ENCODE assay signal across 1 cellular context in the genomic region with DNA sequence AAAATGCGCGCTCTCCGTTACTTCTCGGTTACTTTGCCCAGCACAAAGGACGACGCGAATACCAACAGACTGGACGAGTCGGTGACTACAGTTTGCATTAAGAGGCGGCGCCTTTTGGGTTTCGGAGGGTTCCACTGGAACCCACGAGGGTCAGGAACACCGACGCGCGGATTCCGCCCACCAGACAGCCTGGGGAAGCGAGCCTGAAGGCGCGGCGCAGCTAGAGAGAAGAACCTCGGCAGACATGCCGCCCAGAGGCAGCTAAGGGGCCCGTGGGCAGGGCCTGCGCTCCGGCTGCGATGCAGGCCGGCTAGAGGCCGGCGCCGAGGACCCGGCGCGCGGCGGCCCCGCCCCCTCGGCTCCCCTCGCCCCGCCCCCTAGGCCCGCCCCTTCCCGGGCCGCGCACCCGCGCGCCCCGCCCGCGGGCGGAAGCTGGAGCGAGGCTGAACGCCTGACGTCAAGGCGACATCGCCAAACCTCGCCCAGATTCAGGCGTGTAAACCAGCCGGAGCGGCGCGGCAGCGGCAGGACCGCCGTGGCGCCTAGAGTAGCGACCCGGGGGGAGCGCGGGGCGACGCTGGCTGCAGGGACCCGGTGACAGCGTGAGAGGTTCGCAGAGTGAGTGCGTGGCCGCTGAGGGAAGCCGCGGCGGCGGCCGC.
TF ChIP-seq lines count a peak whose summit lies in the region.

A gene (plus strand): TSS at position 465 of the 659 bp plus-strand sequence. CDS start 37,826 bp downstream, outside the sequence.

TF ChIP-seq in HepG2, 621 proteins besides CTCF, POLR2A, EP300 and RAD21 (continued from another document and continues in another):
- TF ChIP-seq, protein P1, sequence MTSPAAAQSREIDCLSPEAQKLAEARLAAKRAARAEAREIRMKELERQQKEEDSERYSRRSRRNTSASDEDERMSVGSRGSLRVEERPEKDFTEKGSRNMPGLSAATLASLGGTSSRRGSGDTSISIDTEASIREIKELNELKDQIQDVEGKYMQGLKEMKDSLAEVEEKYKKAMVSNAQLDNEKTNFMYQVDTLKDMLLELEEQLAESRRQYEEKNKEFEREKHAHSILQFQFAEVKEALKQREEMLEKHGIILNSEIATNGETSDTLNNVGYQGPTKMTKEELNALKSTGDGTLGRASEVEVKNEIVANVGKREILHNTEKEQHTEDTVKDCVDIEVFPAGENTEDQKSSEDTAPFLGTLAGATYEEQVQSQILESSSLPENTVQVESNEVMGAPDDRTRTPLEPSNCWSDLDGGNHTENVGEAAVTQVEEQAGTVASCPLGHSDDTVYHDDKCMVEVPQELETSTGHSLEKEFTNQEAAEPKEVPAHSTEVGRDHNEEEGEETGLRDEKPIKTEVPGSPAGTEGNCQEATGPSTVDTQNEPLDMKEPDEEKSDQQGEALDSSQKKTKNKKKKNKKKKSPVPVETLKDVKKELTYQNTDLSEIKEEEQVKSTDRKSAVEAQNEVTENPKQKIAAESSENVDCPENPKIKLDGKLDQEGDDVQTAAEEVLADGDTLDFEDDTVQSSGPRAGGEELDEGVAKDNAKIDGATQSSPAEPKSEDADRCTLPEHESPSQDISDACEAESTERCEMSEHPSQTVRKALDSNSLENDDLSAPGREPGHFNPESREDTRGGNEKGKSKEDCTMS (CRISPR knock-in tag; conservative IDR thresholded peaks at IDR 0.05): no peak
- TF ChIP-seq TAF1 (CRISPR knock-in tag; IDR thresholded peaks at IDR 0.05) (peak; percentile 67), ZNF232 (CRISPR knock-in tag; IDR thresholded peaks at IDR 0.05; ENCODE audit: borderline replicate concordance) (peak; percentile 70; the same call in 1 of the 2 replicates), SP2 (CRISPR knock-in tag; IDR thresholded peaks at IDR 0.05) (peak; percentile 49; the same call in 1 of the 2 replicates), ZNF337 (CRISPR knock-in tag; IDR thresholded peaks at IDR 0.05; ENCODE audit: borderline replicate concordance, low read depth) (no peak), NFATC3 (CRISPR knock-in tag; IDR thresholded peaks at IDR 0.05) (no peak), KLF16 (CRISPR knock-in tag; IDR thresholded peaks at IDR 0.05) (peak in 1 of 2 experiments; percentile 59; a peak in 1 of 4 replicates), CCDC6 (CRISPR knock-in tag; IDR thresholded peaks at IDR 0.05) (peak; percentile 80), NKX3-1 (CRISPR knock-in tag; IDR thresholded peaks at IDR 0.05) (peak; percentile 70; the same call in 1 of the 2 replicates), ZFP90 (CRISPR knock-in tag; IDR thresholded peaks at IDR 0.05; ENCODE audit: borderline replicate concordance) (no peak), ZNF724P (CRISPR knock-in tag; IDR thresholded peaks at IDR 0.05; ENCODE audit: borderline replicate concordance) (no peak), FIP1L1 (IDR thresholded peaks at IDR 0.05; ENCODE audit: borderline replicate concordance, insufficient read depth, low read depth, low read length) (no peak), MEF2D (CRISPR knock-in tag; IDR thresholded peaks at IDR 0.05) (peak; percentile 38; the same call in 1 of the 2 replicates)
- TF ChIP-seq, protein P2, sequence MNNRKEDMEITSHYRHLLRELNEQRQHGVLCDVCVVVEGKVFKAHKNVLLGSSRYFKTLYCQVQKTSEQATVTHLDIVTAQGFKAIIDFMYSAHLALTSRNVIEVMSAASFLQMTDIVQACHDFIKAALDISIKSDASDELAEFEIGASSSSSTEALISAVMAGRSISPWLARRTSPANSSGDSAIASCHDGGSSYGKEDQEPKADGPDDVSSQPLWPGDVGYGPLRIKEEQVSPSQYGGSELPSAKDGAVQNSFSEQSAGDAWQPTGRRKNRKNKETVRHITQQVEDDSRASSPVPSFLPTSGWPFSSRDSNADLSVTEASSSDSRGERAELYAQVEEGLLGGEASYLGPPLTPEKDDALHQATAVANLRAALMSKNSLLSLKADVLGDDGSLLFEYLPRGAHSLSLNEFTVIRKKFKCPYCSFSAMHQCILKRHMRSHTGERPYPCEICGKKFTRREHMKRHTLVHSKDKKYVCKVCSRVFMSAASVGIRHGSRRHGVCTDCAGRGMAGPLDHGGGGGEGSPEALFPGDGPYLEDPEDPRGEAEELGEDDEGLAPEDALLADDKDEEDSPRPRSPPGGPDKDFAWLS (CRISPR knock-in tag; IDR thresholded peaks at IDR 0.05; ENCODE audit: borderline replicate concordance): no peak
- TF ChIP-seq, protein P3, sequence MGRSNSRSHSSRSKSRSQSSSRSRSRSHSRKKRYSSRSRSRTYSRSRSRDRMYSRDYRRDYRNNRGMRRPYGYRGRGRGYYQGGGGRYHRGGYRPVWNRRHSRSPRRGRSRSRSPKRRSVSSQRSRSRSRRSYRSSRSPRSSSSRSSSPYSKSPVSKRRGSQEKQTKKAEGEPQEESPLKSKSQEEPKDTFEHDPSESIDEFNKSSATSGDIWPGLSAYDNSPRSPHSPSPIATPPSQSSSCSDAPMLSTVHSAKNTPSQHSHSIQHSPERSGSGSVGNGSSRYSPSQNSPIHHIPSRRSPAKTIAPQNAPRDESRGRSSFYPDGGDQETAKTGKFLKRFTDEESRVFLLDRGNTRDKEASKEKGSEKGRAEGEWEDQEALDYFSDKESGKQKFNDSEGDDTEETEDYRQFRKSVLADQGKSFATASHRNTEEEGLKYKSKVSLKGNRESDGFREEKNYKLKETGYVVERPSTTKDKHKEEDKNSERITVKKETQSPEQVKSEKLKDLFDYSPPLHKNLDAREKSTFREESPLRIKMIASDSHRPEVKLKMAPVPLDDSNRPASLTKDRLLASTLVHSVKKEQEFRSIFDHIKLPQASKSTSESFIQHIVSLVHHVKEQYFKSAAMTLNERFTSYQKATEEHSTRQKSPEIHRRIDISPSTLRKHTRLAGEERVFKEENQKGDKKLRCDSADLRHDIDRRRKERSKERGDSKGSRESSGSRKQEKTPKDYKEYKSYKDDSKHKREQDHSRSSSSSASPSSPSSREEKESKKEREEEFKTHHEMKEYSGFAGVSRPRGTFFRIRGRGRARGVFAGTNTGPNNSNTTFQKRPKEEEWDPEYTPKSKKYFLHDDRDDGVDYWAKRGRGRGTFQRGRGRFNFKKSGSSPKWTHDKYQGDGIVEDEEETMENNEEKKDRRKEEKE (IDR thresholded peaks at IDR 0.05): no peak
- TF ChIP-seq, protein P4, sequence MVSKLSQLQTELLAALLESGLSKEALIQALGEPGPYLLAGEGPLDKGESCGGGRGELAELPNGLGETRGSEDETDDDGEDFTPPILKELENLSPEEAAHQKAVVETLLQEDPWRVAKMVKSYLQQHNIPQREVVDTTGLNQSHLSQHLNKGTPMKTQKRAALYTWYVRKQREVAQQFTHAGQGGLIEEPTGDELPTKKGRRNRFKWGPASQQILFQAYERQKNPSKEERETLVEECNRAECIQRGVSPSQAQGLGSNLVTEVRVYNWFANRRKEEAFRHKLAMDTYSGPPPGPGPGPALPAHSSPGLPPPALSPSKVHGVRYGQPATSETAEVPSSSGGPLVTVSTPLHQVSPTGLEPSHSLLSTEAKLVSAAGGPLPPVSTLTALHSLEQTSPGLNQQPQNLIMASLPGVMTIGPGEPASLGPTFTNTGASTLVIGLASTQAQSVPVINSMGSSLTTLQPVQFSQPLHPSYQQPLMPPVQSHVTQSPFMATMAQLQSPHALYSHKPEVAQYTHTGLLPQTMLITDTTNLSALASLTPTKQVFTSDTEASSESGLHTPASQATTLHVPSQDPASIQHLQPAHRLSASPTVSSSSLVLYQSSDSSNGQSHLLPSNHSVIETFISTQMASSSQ (IDR thresholded peaks at IDR 0.05; ENCODE audit: low read depth): no peak
- TF ChIP-seq, protein P4 (CRISPR knock-in tag; IDR thresholded peaks at IDR 0.05; ENCODE audit: borderline replicate concordance): peak; percentile 42; the same call in 1 of the 2 replicates
- TF ChIP-seq, protein P5, sequence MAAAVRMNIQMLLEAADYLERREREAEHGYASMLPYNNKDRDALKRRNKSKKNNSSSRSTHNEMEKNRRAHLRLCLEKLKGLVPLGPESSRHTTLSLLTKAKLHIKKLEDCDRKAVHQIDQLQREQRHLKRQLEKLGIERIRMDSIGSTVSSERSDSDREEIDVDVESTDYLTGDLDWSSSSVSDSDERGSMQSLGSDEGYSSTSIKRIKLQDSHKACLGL (CRISPR knock-in tag; IDR thresholded peaks at IDR 0.05): peak; percentile 21; the same call in 1 of the 2 replicates
- TF ChIP-seq, protein P6, sequence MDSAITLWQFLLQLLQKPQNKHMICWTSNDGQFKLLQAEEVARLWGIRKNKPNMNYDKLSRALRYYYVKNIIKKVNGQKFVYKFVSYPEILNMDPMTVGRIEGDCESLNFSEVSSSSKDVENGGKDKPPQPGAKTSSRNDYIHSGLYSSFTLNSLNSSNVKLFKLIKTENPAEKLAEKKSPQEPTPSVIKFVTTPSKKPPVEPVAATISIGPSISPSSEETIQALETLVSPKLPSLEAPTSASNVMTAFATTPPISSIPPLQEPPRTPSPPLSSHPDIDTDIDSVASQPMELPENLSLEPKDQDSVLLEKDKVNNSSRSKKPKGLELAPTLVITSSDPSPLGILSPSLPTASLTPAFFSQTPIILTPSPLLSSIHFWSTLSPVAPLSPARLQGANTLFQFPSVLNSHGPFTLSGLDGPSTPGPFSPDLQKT (CRISPR knock-in tag; IDR thresholded peaks at IDR 0.05; ENCODE audit: borderline replicate concordance): no peak
- TF ChIP-seq, protein P7, sequence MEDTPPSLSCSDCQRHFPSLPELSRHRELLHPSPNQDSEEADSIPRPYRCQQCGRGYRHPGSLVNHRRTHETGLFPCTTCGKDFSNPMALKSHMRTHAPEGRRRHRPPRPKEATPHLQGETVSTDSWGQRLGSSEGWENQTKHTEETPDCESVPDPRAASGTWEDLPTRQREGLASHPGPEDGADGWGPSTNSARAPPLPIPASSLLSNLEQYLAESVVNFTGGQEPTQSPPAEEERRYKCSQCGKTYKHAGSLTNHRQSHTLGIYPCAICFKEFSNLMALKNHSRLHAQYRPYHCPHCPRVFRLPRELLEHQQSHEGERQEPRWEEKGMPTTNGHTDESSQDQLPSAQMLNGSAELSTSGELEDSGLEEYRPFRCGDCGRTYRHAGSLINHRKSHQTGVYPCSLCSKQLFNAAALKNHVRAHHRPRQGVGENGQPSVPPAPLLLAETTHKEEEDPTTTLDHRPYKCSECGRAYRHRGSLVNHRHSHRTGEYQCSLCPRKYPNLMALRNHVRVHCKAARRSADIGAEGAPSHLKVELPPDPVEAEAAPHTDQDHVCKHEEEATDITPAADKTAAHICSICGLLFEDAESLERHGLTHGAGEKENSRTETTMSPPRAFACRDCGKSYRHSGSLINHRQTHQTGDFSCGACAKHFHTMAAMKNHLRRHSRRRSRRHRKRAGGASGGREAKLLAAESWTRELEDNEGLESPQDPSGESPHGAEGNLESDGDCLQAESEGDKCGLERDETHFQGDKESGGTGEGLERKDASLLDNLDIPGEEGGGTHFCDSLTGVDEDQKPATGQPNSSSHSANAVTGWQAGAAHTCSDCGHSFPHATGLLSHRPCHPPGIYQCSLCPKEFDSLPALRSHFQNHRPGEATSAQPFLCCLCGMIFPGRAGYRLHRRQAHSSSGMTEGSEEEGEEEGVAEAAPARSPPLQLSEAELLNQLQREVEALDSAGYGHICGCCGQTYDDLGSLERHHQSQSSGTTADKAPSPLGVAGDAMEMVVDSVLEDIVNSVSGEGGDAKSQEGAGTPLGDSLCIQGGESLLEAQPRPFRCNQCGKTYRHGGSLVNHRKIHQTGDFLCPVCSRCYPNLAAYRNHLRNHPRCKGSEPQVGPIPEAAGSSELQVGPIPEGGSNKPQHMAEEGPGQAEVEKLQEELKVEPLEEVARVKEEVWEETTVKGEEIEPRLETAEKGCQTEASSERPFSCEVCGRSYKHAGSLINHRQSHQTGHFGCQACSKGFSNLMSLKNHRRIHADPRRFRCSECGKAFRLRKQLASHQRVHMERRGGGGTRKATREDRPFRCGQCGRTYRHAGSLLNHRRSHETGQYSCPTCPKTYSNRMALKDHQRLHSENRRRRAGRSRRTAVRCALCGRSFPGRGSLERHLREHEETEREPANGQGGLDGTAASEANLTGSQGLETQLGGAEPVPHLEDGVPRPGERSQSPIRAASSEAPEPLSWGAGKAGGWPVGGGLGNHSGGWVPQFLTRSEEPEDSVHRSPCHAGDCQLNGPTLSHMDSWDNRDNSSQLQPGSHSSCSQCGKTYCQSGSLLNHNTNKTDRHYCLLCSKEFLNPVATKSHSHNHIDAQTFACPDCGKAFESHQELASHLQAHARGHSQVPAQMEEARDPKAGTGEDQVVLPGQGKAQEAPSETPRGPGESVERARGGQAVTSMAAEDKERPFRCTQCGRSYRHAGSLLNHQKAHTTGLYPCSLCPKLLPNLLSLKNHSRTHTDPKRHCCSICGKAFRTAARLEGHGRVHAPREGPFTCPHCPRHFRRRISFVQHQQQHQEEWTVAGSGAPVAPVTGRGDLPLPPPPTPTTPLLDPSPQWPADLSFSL (CRISPR knock-in tag; IDR thresholded peaks at IDR 0.05): no peak
- TF ChIP-seq, protein P8, sequence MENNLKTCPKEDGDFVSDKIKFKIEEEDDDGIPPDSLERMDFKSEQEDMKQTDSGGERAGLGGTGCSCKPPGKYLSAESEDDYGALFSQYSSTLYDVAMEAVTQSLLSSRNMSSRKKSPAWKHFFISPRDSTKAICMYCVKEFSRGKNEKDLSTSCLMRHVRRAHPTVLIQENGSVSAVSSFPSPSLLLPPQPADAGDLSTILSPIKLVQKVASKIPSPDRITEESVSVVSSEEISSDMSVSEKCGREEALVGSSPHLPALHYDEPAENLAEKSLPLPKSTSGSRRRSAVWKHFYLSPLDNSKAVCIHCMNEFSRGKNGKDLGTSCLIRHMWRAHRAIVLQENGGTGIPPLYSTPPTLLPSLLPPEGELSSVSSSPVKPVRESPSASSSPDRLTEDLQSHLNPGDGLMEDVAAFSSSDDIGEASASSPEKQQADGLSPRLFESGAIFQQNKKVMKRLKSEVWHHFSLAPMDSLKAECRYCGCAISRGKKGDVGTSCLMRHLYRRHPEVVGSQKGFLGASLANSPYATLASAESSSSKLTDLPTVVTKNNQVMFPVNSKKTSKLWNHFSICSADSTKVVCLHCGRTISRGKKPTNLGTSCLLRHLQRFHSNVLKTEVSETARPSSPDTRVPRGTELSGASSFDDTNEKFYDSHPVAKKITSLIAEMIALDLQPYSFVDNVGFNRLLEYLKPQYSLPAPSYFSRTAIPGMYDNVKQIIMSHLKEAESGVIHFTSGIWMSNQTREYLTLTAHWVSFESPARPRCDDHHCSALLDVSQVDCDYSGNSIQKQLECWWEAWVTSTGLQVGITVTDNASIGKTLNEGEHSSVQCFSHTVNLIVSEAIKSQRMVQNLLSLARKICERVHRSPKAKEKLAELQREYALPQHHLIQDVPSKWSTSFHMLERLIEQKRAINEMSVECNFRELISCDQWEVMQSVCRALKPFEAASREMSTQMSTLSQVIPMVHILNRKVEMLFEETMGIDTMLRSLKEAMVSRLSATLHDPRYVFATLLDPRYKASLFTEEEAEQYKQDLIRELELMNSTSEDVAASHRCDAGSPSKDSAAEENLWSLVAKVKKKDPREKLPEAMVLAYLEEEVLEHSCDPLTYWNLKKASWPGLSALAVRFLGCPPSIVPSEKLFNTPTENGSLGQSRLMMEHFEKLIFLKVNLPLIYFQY (CRISPR knock-in tag; IDR thresholded peaks at IDR 0.05; ENCODE audit: borderline replicate concordance): no peak
